14 cellular contexts compared by ENCODE assay signal in the genomic region with DNA sequence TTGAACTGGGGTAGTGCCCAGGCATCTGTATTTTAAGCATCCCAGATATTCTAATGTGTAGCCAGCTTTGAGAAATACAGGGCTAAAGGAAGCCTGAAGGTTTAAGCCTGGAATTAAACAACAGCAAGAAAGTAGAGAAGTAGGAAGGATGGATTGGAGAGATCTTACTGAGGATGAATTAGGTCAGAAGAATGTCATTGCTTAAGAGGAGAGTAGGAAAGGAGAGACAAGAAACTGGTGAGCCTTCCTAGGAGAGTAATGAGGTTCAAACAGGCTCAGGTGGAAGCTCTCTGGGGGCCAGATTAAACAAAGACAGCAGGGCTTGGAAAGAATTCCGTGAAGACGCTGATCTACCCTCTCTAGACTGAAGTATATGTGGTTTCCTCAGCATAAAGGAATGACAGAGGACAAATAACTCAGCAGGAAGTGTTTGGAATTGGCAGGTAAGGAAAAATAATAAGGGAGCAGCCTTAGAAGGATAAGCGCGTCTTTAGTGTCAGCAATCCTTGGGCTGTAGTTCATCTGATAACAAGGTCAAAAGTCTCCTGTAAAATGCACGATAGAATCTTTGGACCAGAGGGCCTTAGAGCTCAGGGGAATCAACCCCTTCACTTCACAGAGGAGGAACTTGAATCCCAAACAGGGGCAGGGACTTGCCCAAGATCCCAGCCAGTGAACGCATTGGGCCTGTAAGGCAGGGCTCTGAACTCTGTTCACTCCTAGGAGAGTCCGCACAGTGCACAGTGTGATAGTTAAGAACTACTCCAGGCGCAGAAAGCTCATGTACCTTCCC.
"Had no signal": no experiment of that assay in that cellular context is flagged by ENCODE, and none has a peak within 500 bp of the region (broad histone marks: within the 10 kb centered on the region; RNA-seq: fewer than 3 reads in every experiment).

No MANE protein-coding gene starts in this region.

- H3K9me3 Mint-ChIP-seq: activated naive CD4-positive, alpha-beta T cell treated with anti-CD3 and anti-CD28 coated beads, Interleukin-2, amount 10 ng/mL, durations not matched to agents 7 days and 5 days; activated T-helper 2 cell treated with anti-CD3 and anti-CD28 coated beads, Interferon-gamma antibody, Interleukin-2, Interleukin-4, amounts not matched to agents 10 μg/mL and 5 μg/mL and 100 μg/mL, durations not matched to agents 14 hours and 24 hours and 36 hours; brain; neural crest cell; stimulated activated naive CD8-positive, alpha-beta T cell treated with anti-CD3 and anti-CD28 coated beads, Interleukin-15, amount 100 ng/mL, for 72 hours; T-helper 1 cell treated with Interleukin-12 subunit alpha and Interleukin-12 subunit beta and Interleukin-4 antibody, amounts not matched to agents 30 μg/mL and 1 μg/mL, for 36 hours had no signal

- H3K4me1 Mint-ChIP-seq: activated naive CD4-positive, alpha-beta T cell treated with anti-CD3 and anti-CD28 coated beads, Interleukin-2, amount 10 ng/mL, durations not matched to agents 7 days and 5 days; brain; immature natural killer cell; neural crest cell; stimulated activated naive CD8-positive, alpha-beta T cell treated with anti-CD3 and anti-CD28 coated beads, Interleukin-15, amount 100 ng/mL, for 72 hours had no signal

- H3K9me3 ChIP-seq: ovary, thoracic aorta had no signal

- DNase-seq: activated CD4-positive, alpha-beta T cell treated with anti-CD3 and anti-CD28 coated beads, Interleukin-2, amount 50 U/mL, for 1 hour; activated naive CD4-positive, alpha-beta T cell treated with anti-CD3 and anti-CD28 coated beads, Interleukin-2, amount 10 ng/mL, durations not matched to agents 7 days and 5 days; amniotic stem cell; dermis blood vessel endothelial cell; immature natural killer cell; ovary; stimulated activated CD4-positive, alpha-beta T cell treated with anti-CD3 and anti-CD28 coated beads, Interleukin-4, amount 100 ng/mL, for 4 hours; stimulated activated naive CD8-positive, alpha-beta T cell treated with anti-CD3 and anti-CD28 coated beads, Interleukin-15, amount 100 ng/mL, for 72 hours had no signal

- H3K36me3 Mint-ChIP-seq: activated naive CD4-positive, alpha-beta T cell treated with anti-CD3 and anti-CD28 coated beads, Interleukin-2, amount 10 ng/mL, durations not matched to agents 7 days and 5 days; brain; immature natural killer cell had no signal

- H3K27ac ChIP-seq: ovary, thoracic aorta had no signal

- ATAC-seq: left lobe of liver; stimulated activated naive CD8-positive, alpha-beta T cell treated with anti-CD3 and anti-CD28 coated beads, Interleukin-15, amount 100 ng/mL, for 72 hours had no signal

- H3K27me3 Mint-ChIP-seq: activated naive CD4-positive, alpha-beta T cell treated with anti-CD3 and anti-CD28 coated beads, Interleukin-2, amount 10 ng/mL, durations not matched to agents 7 days and 5 days; stimulated activated naive CD8-positive, alpha-beta T cell treated with anti-CD3 and anti-CD28 coated beads, Interleukin-15, amount 100 ng/mL, for 72 hours had no signal

- H3K27me3 ChIP-seq: ovary had no signal

- H3K4me3 ChIP-seq: ovary, thoracic aorta had no signal

- H3K4me3 Mint-ChIP-seq: activated naive CD4-positive, alpha-beta T cell treated with anti-CD3 and anti-CD28 coated beads, Interleukin-2, amount 10 ng/mL, durations not matched to agents 7 days and 5 days; brain; immature natural killer cell; neural crest cell; stimulated activated naive CD8-positive, alpha-beta T cell treated with anti-CD3 and anti-CD28 coated beads, Interleukin-15, amount 100 ng/mL, for 72 hours; T-helper 1 cell treated with Interleukin-12 subunit alpha and Interleukin-12 subunit beta and Interleukin-4 antibody, amounts not matched to agents 30 μg/mL and 1 μg/mL, for 36 hours had no signal

- H3K27ac Mint-ChIP-seq: activated naive CD4-positive, alpha-beta T cell treated with anti-CD3 and anti-CD28 coated beads, Interleukin-2, amount 10 ng/mL, durations not matched to agents 7 days and 5 days; activated T-helper 2 cell treated with anti-CD3 and anti-CD28 coated beads, Interferon-gamma antibody, Interleukin-2, Interleukin-4, amounts not matched to agents 10 μg/mL and 5 μg/mL and 100 μg/mL, durations not matched to agents 14 hours and 24 hours and 36 hours; immature natural killer cell; T-helper 1 cell treated with Interleukin-12 subunit alpha and Interleukin-12 subunit beta and Interleukin-4 antibody, amounts not matched to agents 30 μg/mL and 1 μg/mL, for 36 hours had no signal

- H3K36me3 ChIP-seq: ovary, thoracic aorta had no signal
